ENCODE assay signal across 11 cellular contexts in genomic region chr18:57980573-57981348, GRCh38.
DNase-seq lines count a peak whose midpoint lies in the region; TF ChIP-seq lines count a peak whose summit lies in the region.
"Had no signal": no experiment of that assay in that cellular context is flagged by ENCODE, and none has a peak within 500 bp of the region (broad histone marks: within the 10 kb centered on the region; RNA-seq: fewer than 3 reads in every experiment).

No MANE protein-coding gene starts in this region.

- WGBS in iPS DF 6.9 (ENCODE audit: insufficient coverage, insufficient read length) = no CpG with 5 or more reads among the region's 4 CpGs

- POLR2A ChIA-PET in CD4-positive, alpha-beta memory T cell (lab: Charles Lee; ENCODE audit: partially characterized antibody) = no interaction called here

- H3K36me3 Mint-ChIP-seq in CD4-positive, alpha-beta memory T cell = no peaks in the 10 kb centered on the region

- peaks cover 3 to 6% of the 10 kb centered on the region in 2 donors for H3K27me3 Mint-ChIP-seq in CD4-positive, alpha-beta memory T cell

- H3K4me3 ChIP-seq in iPS DF 6.9 (ENCODE audit: low read length) = no peak overlapping the region
- no peak overlapping the region for H3K4me3 ChIP-seq in BE2C (ENCODE audit: low read depth, low read length)
- H3K4me3 ChIP-seq in CD4-positive, alpha-beta memory T cell (ENCODE audit: low read length in 2 of 2) = no peak overlapping the region
- H3K4me3 ChIP-seq: prostate gland had no signal

- H3K4me1 ChIP-seq in iPS DF 6.9 (ENCODE audit: control insufficient read depth, insufficient read depth, low read length) (no peaks in the 10 kb centered on the region; the same call in 1 of the 2 replicates), BE2C (no peaks in the 10 kb centered on the region)
- no peaks in the 10 kb centered on the region for H3K4me1 ChIP-seq in CD4-positive, alpha-beta memory T cell (ENCODE audit: insufficient read depth, low read length)
- H3K4me1 ChIP-seq: prostate gland had no signal

- H3K27me3 ChIP-seq in iPS DF 6.9 (ENCODE audit: control insufficient read depth, insufficient read depth, low read length) = no peaks in the 10 kb centered on the region
- H3K27me3 ChIP-seq in BE2C = no peaks in the 10 kb centered on the region
- H3K27me3 ChIP-seq in CD4-positive, alpha-beta memory T cell (ENCODE audit: insufficient read depth, low read length) = no peaks in the 10 kb centered on the region

- H3K27ac ChIP-seq in iPS DF 6.9 (ENCODE audit: low read length) = no peak overlapping the region
- H3K27ac ChIP-seq in CD4-positive, alpha-beta memory T cell (ENCODE audit: low read depth, low read length) = no peak overlapping the region
- H3K27ac ChIP-seq: prostate gland had no signal

- H3K4me3 Mint-ChIP-seq in CD4-positive, alpha-beta memory T cell = no peak overlapping the region
- H3K4me3 Mint-ChIP-seq: HFFc6 had no signal

- intact Hi-C loops in CD4-positive, alpha-beta memory T cell (cut with micrococcal nuclease) = no loop called here

- H3K36me3 ChIP-seq in iPS DF 6.9 (ENCODE audit: control insufficient read depth, insufficient read depth, low read length) (no peaks in the 10 kb centered on the region), BE2C (no peaks in the 10 kb centered on the region)
- H3K36me3 ChIP-seq in CD4-positive, alpha-beta memory T cell (ENCODE audit: insufficient read depth, low read length) = no peaks in the 10 kb centered on the region
- H3K36me3 ChIP-seq: prostate gland had no signal

- CTCF ChIA-PET in CD4-positive, alpha-beta memory T cell (lab: Charles Lee; ENCODE audit: partially characterized antibody) = no interaction called here

- peak; percentile 88 for DNase-seq in DMS153 (lab: John Stamatoyannopoulos, UW)
- peak; percentile 78 for DNase-seq in NCI-H1436 (lab: John Stamatoyannopoulos, UW)
- DNase-seq in NCI-H69 (lab: John Stamatoyannopoulos, UW) = peak; percentile 98
- DNase-seq in iPS DF 6.9 (ENCODE audit: low read depth, low spot score) = peak; percentile 5
- DNase-seq in activated CD4-positive, alpha-beta T cell treated with anti-CD3 and anti-CD28 coated beads for 1 hour = no peak
- DNase-seq in BE2C = no peak
- no peak for DNase-seq in epidermal melanocyte (ENCODE audit: insufficient read length, low spot score)
- DNase-seq in CD4-positive, alpha-beta memory T cell = no peak
- DNase-seq: HFFc6, NCI-H226 had no signal

- H3K4me1 Mint-ChIP-seq in CD4-positive, alpha-beta memory T cell = peaks cover 0 to 2% (median under 1%) of the 10 kb centered on the region in 4 donors

- no peak overlapping the region for H3K27ac Mint-ChIP-seq in CD4-positive, alpha-beta memory T cell
- H3K27ac Mint-ChIP-seq: HFFc6 had no signal

- H3K9me3 Mint-ChIP-seq in CD4-positive, alpha-beta memory T cell = peaks cover 0 to 1% (median 0%) of the 10 kb centered on the region in 8 donors
- H3K9me3 Mint-ChIP-seq: HFFc6 had no signal

- TF ChIP-seq CTCF in BE2C (IDR thresholded peaks at IDR 0.05; ENCODE audit: low read depth, low read length) = no peak

- H3K9me3 ChIP-seq in iPS DF 6.9 (ENCODE audit: control insufficient read depth, insufficient read depth, low read length) (no peaks in the 10 kb centered on the region), BE2C (no peaks in the 10 kb centered on the region)
- no peaks in the 10 kb centered on the region for H3K9me3 ChIP-seq in CD4-positive, alpha-beta memory T cell (ENCODE audit: control insufficient read depth in 1 of 2, low read length in 2 of 2)
- H3K9me3 ChIP-seq: prostate gland had no signal

Comparison
In these comparisons a context has a peak if more than half of its experiments do, and no peak if none do; other contexts are left out.
1. DNase-seq: peak in DMS153 (single experiment), NCI-H1436 (single experiment), NCI-H69 (single experiment) and iPS DF 6.9 (single experiment); none in activated CD4-positive, alpha-beta T cell treated with anti-CD3 and anti-CD28 coated beads for 1 hour (single experiment), BE2C (single experiment), epidermal melanocyte (single experiment) and CD4-positive, alpha-beta memory T cell (0 of 5).